ENCODE assay signal across 1 cellular context in genomic region chr7:24463474-24463873, GRCh38.
TF ChIP-seq lines count a peak whose summit lies in the region.

No MANE protein-coding gene starts in this region.

TF ChIP-seq in SK-N-SH treated with all-trans-retinoic acid at 6 μM for 48 hours, 23 proteins besides CTCF, POLR2A, EP300 and RAD21 (continued from another document):
- TF ChIP-seq, protein P1, sequence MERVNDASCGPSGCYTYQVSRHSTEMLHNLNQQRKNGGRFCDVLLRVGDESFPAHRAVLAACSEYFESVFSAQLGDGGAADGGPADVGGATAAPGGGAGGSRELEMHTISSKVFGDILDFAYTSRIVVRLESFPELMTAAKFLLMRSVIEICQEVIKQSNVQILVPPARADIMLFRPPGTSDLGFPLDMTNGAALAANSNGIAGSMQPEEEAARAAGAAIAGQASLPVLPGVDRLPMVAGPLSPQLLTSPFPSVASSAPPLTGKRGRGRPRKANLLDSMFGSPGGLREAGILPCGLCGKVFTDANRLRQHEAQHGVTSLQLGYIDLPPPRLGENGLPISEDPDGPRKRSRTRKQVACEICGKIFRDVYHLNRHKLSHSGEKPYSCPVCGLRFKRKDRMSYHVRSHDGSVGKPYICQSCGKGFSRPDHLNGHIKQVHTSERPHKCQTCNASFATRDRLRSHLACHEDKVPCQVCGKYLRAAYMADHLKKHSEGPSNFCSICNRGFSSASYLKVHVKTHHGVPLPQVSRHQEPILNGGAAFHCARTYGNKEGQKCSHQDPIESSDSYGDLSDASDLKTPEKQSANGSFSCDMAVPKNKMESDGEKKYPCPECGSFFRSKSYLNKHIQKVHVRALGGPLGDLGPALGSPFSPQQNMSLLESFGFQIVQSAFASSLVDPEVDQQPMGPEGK (CRISPR knock-in tag; IDR thresholded peaks at IDR 0.05; ENCODE audit: borderline replicate concordance) = no peak
- TF ChIP-seq TOX (CRISPR knock-in tag; IDR thresholded peaks at IDR 0.05; ENCODE audit: borderline replicate concordance) (no peak), ZNF8 (CRISPR knock-in tag; IDR thresholded peaks at IDR 0.05) (no peak), TCF4 (CRISPR knock-in tag; IDR thresholded peaks at IDR 0.05; ENCODE audit: borderline replicate concordance) (no peak), ZNF70 (CRISPR knock-in tag; IDR thresholded peaks at IDR 0.05) (no peak), ZNF565 (CRISPR knock-in tag; conservative IDR thresholded peaks at IDR 0.05; ENCODE audit: low read depth) (no peak), BACH2 (CRISPR knock-in tag; IDR thresholded peaks at IDR 0.05; ENCODE audit: borderline replicate concordance) (no peak), CSRNP3 (CRISPR knock-in tag; IDR thresholded peaks at IDR 0.05) (no peak), POU6F1 (CRISPR knock-in tag; IDR thresholded peaks at IDR 0.05; ENCODE audit: borderline replicate concordance, low read depth) (no peak), SNAI2 (CRISPR knock-in tag; IDR thresholded peaks at IDR 0.05) (no peak), OSR1 (CRISPR knock-in tag; IDR thresholded peaks at IDR 0.05) (no peak), RARB (CRISPR knock-in tag; IDR thresholded peaks at IDR 0.05) (no peak), ZFP30 (CRISPR knock-in tag; IDR thresholded peaks at IDR 0.05) (no peak), ARNTL (CRISPR knock-in tag; IDR thresholded peaks at IDR 0.05; ENCODE audit: borderline replicate concordance, low read depth) (no peak), ESRRG (CRISPR knock-in tag; IDR thresholded peaks at IDR 0.05) (no peak)
